Comparison of ENCODE assay signal across 25 cellular contexts in the genomic region with DNA sequence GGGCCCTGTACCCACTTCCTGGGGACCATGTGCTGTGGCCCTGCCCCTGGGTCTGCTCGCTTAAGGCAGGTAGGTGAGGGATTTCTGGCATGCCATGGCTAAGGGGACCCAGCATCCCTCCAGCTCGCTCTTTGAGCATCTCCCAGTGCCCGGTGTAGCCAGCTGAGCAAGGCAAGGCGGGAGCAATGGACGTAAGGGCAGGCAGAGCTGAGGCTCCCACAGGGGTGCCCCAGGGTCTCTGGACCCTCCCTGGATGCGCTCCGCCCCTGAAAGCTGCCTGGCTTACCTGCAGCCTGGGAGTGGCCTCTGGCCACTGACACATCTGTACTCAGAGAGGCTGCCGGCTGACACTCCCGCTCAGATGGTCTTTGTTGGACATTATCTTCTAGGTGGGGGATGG.
DNase-seq lines count a peak whose midpoint lies in the region; ATAC-seq, FAIRE-seq and TF ChIP-seq lines count a peak whose summit lies in the region.
"Had no signal": no experiment of that assay in that cellular context is flagged by ENCODE, and none has a peak within 500 bp of the region (broad histone marks: within the 10 kb centered on the region; RNA-seq: fewer than 3 reads in every experiment).

No MANE protein-coding gene starts in this region.

- 95% methylated on average over 6 of the region's 9 CpGs; no CpG with 5 or more reads in 1 of the 2 experiments for WGBS in IMR-90 (ENCODE audit: extremely low coverage in 2 of 2, insufficient read length in 1 of 2), 2 experiments
- whole genome bisulfite sequencing in H1 (ENCODE audit: extremely low coverage in 1 of 2, insufficient coverage in 1 of 2, insufficient read length in 1 of 2, insufficient replicate concordance in 2 of 2, low coverage in 1 of 2, low lambda C conversion rate in 2 of 2, missing lambda C conversion rate in 1 of 2), 2 experiments, result 85% methylated on average over 9 of the region's 9 CpGs; no CpG with 5 or more reads in 1 of the 2 experiments
- 67 to 85% methylated on average over 9 of the region's 9 CpGs for WGBS in sigmoid colon, 2 donors

- no peak for TF ChIP-seq RAD21 in IMR-90 (IDR thresholded peaks at IDR 0.05; ENCODE audit: low read length)
- TF ChIP-seq RAD21 in H1 (IDR thresholded peaks at IDR 0.05 in 1 of 2, conservative IDR thresholded peaks at IDR 0.05 in 1 of 2; ENCODE audit: low read depth in 2 of 2, low read length in 2 of 2), result no peak

- no peak overlapping the region for H2BK12ac ChIP-seq in H1 (ENCODE audit: low read depth, low read length)

- H2AK9ac ChIP-seq in IMR-90 (replicated peaks; ENCODE audit: low read depth, low read length, poor library complexity), result no peak overlapping the region

- CTCF ChIA-PET in IMR-90 (lab: Yijun Ruan, JAX), result no interaction called here
- CTCF ChIA-PET in H1 (lab: Charles Lee; ENCODE audit: partially characterized antibody), result interaction anchor here (0.8 to 1.5 kb wide), 6 partner anchors 10 to 428 kb away, joined by 3 to 5 read pairs (median 4); no protein-coding TSS in a partner anchor

- H3K23ac ChIP-seq in IMR-90 (ENCODE audit: low read depth, low read length) (no peak overlapping the region), H1 (ENCODE audit: insufficient read length) (no peak overlapping the region)

- H2BK120ac ChIP-seq in IMR-90 (ENCODE audit: low read depth, low read length) (no peak overlapping the region), H1 (replicated peaks; ENCODE audit: low read depth, low read length) (no peak overlapping the region)

- ATAC-seq in IMR-90 (ENCODE audit: low read depth), result no peak
- ATAC-seq in GM19452 (IDR thresholded peaks at IDR 0.05; ENCODE audit: unreplicated experiment), result no peak
- ATAC-seq in GM18502 (IDR thresholded peaks at IDR 0.05; ENCODE audit: poor library complexity, unreplicated experiment), result no peak
- ATAC-seq: A549 had no signal

- intact Hi-C loops in IMR-90 (cut with micrococcal nuclease) (no loop called here), sigmoid colon (cut with DNase I) (no loop called here)

- H3K27ac ChIP-seq in IMR-90 (ENCODE audit: insufficient read depth, low read length) (no peak overlapping the region), H1 (ENCODE audit: low read depth, low read length) (no peak overlapping the region), sigmoid colon (no peak overlapping the region)
- H3K27ac ChIP-seq: A549, KMS-11, PC-9 had no signal

- H2AK5ac ChIP-seq in IMR-90 (ENCODE audit: low read depth, low read length) (no peak overlapping the region), H1 (ENCODE audit: low read depth, low read length) (no peak overlapping the region)

- TF ChIP-seq EP300 in H1 (IDR thresholded peaks at IDR 0.05; ENCODE audit: borderline replicate concordance in 1 of 2, low read depth in 2 of 2, low read length in 2 of 2) (no peak), sigmoid colon (IDR thresholded peaks at IDR 0.05) (no peak)

- in situ Hi-C loops in IMR-90 (cut with MboI; ENCODE audit: low sequenced_read_pairs), result no loop called here

- H3K36me3 ChIP-seq in IMR-90 (ENCODE audit: control insufficient read depth, insufficient read depth, low read length) (no peaks in the 10 kb centered on the region), H1 (ENCODE audit: control insufficient read depth in 2 of 4, insufficient read depth in 4 of 4, low read length in 3 of 4) (no peaks in the 10 kb centered on the region), sigmoid colon (no peaks in the 10 kb centered on the region)
- H3K36me3 ChIP-seq: BLaER1 treated with 17β-estradiol and CSF1 and Interleukin-3, amounts not matched to agents 10 nM and 100 nM had no signal

- TF ChIP-seq CTCF in IMR-90 (conservative IDR thresholded peaks at IDR 0.05; ENCODE audit: low read depth, low read length) (no peak), H1 (IDR thresholded peaks at IDR 0.05; ENCODE audit: control extremely low read depth in 1 of 3, insufficient read depth in 1 of 3, low read depth in 1 of 3, low read length in 3 of 3) (no peak), sigmoid colon (IDR thresholded peaks at IDR 0.05) (no peak)

- H2BK20ac ChIP-seq in IMR-90 (ENCODE audit: low read depth, low read length), result no peak overlapping the region
- H2BK20ac ChIP-seq in H1 (ENCODE audit: low read length), result no peak overlapping the region

- BruUV-seq in IMR-90 (replicated peaks; lab: Mats Ljungman, UMichigan), result no TSS peak

- H3K56ac ChIP-seq in IMR-90 (ENCODE audit: extremely low read depth, insufficient read depth, low read length) (no peak overlapping the region), H1 (replicated peaks; ENCODE audit: insufficient read length, low read depth, low read length) (no peak overlapping the region)

- no peak overlapping the region for H3K18ac ChIP-seq in IMR-90 (ENCODE audit: low read depth, low read length)
- no peak overlapping the region for H3K18ac ChIP-seq in H1 (ENCODE audit: extremely low read depth, low read length)

- DNase-seq in GM12891 (ENCODE audit: insufficient read length, low spot score), result no peak
- no peak for DNase-seq in IMR-90
- DNase-seq in H1 (ENCODE audit: low read depth in 1 of 2, low spot score in 2 of 2), result no peak
- DNase-seq in sigmoid colon, result peak; percentile 56
- no peak for DNase-seq in frontal cortex (ENCODE audit: low spot score in 2 of 2)
- DNase-seq: AML-193; CD4-positive, alpha-beta T cell; COR-L47; DMS53; H7; NCI-H1048; NCI-H1417; NCI-H1694; NCI-H2029 treated with DMSO at 0.1 percent for 48 hours; NCI-H526 treated with DMSO at 0.1 percent for 48 hours; PC-9; RPMI8226; SHP77 had no signal

- no peak overlapping the region for H4K91ac ChIP-seq in IMR-90 (ENCODE audit: insufficient read depth, low read depth, low read length)
- no peak overlapping the region for H4K91ac ChIP-seq in H1 (replicated peaks; ENCODE audit: insufficient read length, low read length)

- H3K79me1 ChIP-seq in IMR-90 (ENCODE audit: low read depth in 1 of 2, low read length in 2 of 2) (no peaks in the 10 kb centered on the region), H1 (ENCODE audit: low read depth, low read length) (no peaks in the 10 kb centered on the region)

- H3K4me3 ChIP-seq in IMR-90 (ENCODE audit: insufficient read depth, low read depth, low read length) (no peak overlapping the region), H1 (ENCODE audit: extremely low read depth in 1 of 4, insufficient read depth in 2 of 4, low read depth in 3 of 4, low read length in 4 of 4) (no peak overlapping the region), sigmoid colon (no peak overlapping the region)
- H3K4me3 ChIP-seq: A549; BLaER1 treated with 17β-estradiol and CSF1 and Interleukin-3, amounts not matched to agents 10 nM and 100 nM; PC-9 had no signal

- H3K4me1 ChIP-seq in IMR-90 (ENCODE audit: control insufficient read depth, insufficient read depth, low read length) (no peaks in the 10 kb centered on the region), H1 (replicated peaks in 1 of 4; ENCODE audit: control insufficient read depth in 3 of 4, insufficient read depth in 4 of 4, low read length in 3 of 4) (peaks cover 0 to 8% (median 5%) of the 10 kb centered on the region in 4 experiments; a peak in 6 of 7 replicates), sigmoid colon (no peaks in the 10 kb centered on the region)
- H3K4me1 ChIP-seq: A549 had no signal

- H2BK5ac ChIP-seq in IMR-90 (ENCODE audit: low read depth, low read length, poor library complexity, severe bottlenecking) (no peak overlapping the region), H1 (ENCODE audit: low read depth, low read length) (no peak overlapping the region)

- POLR2A ChIA-PET in IMR-90 (lab: Charles Lee; ENCODE audit: unreplicated experiment) (no interaction called here), H1 (lab: Charles Lee; ENCODE audit: partially characterized antibody) (interaction anchor here (1.0 kb wide), 1 partner anchor 14 kb away, joined by 3 read pairs; no protein-coding TSS in a partner anchor)

- H3K4ac ChIP-seq in IMR-90 (ENCODE audit: low read depth, low read length), result no peak overlapping the region
- H3K4ac ChIP-seq in H1 (replicated peaks; ENCODE audit: insufficient read length, low read depth, low read length), result no peak overlapping the region

- H3K9me1 ChIP-seq in IMR-90 (ENCODE audit: insufficient read depth, low read length), result no peaks in the 10 kb centered on the region

- H3K79me2 ChIP-seq in H1 (ENCODE audit: control insufficient read depth in 1 of 2, insufficient read depth in 2 of 2, low read length in 2 of 2), result no peaks in the 10 kb centered on the region

- no peak overlapping the region for H2BK15ac ChIP-seq in IMR-90 (ENCODE audit: low read depth, low read length)
- H2BK15ac ChIP-seq in H1 (ENCODE audit: low read length), result no peak overlapping the region

- H4K20me1 ChIP-seq in IMR-90 (ENCODE audit: insufficient read depth, low read length) (no peaks in the 10 kb centered on the region), H1 (replicated peaks in 1 of 2; ENCODE audit: control insufficient read depth in 1 of 2, insufficient read depth in 2 of 2, low read length in 2 of 2) (no peaks in the 10 kb centered on the region)
- H4K20me1 ChIP-seq: BLaER1 treated with 17β-estradiol and CSF1 and Interleukin-3, amounts not matched to agents 10 nM and 100 nM had no signal

- FAIRE-seq in GM12891 (lab: Jason Lieb, UNC) (peak; percentile 5), H1 (lab: Jason Lieb, UNC) (no peak), frontal cortex (lab: Jason Lieb, UNC) (no peak)
- FAIRE-seq: A549, G401.6, GM19239 had no signal

- H3K4me2 ChIP-seq in IMR-90 (ENCODE audit: low read depth, low read length) (no peak overlapping the region), H1 (ENCODE audit: insufficient read depth in 1 of 2, low read depth in 2 of 2, low read length in 2 of 2) (no peak overlapping the region)
- H3K4me2 ChIP-seq: A549, KMS-11, PC-9 had no signal

- H3K27me3 ChIP-seq in IMR-90 (ENCODE audit: control insufficient read depth, insufficient read depth, low read length) (no peaks in the 10 kb centered on the region), H1 (replicated peaks in 1 of 4; ENCODE audit: control insufficient read depth in 3 of 4, extremely low read depth in 1 of 4, insufficient read depth in 3 of 4, low read length in 3 of 4) (no peaks in the 10 kb centered on the region), sigmoid colon (no peaks in the 10 kb centered on the region)
- H3K27me3 ChIP-seq: BLaER1 treated with 17β-estradiol and CSF1 and Interleukin-3, amounts not matched to agents 10 nM and 100 nM had no signal

- H3K14ac ChIP-seq in IMR-90 (replicated peaks; ENCODE audit: low read depth, low read length) (no peak overlapping the region), H1 (ENCODE audit: insufficient read length) (no peak overlapping the region)

- H4K8ac ChIP-seq in IMR-90 (ENCODE audit: low read depth in 2 of 2, low read length in 2 of 2), result no peak overlapping the region
- H4K8ac ChIP-seq in H1 (ENCODE audit: extremely low read depth, insufficient read depth, low read length), result peak overlapping the region; percentile 42; the same call in 1 of the 2 replicates

- no peaks in the 10 kb centered on the region for H3K9me3 ChIP-seq in IMR-90 (ENCODE audit: control insufficient read depth, insufficient read depth, low read length)
- H3K9me3 ChIP-seq in H1 (ENCODE audit: insufficient read depth in 2 of 2, low read depth in 1 of 2, low read length in 1 of 2), result no peaks in the 10 kb centered on the region
- H3K9me3 ChIP-seq in sigmoid colon, result no peaks in the 10 kb centered on the region
- H3K9me3 ChIP-seq: A549; BLaER1 treated with 17β-estradiol and CSF1 and Interleukin-3, amounts not matched to agents 10 nM and 100 nM had no signal

- dilution Hi-C loops in IMR-90 (cut with HindIII; ENCODE audit: low sequenced_read_pairs, unreplicated experiment), result no loop called here

- H3K23me2 ChIP-seq in H1 (ENCODE audit: low read depth, low read length), result no peaks in the 10 kb centered on the region

- no peak overlapping the region for H3K9ac ChIP-seq in IMR-90 (ENCODE audit: low read depth, low read length)
- H3K9ac ChIP-seq in H1 (replicated peaks in 1 of 4; ENCODE audit: extremely low read depth in 1 of 4, low read depth in 3 of 4, low read length in 3 of 4), result no peak overlapping the region
- H3K9ac ChIP-seq: KMS-11 had no signal

- H4K5ac ChIP-seq in IMR-90 (ENCODE audit: low read depth, low read length), result no peak overlapping the region
- H4K5ac ChIP-seq in H1 (ENCODE audit: insufficient read length, low read depth, low read length), result no peak overlapping the region

- peak overlapping the region; percentile 21 for H2AFZ ChIP-seq in IMR-90 (replicated peaks; ENCODE audit: low read length, poor library complexity)
- H2AFZ ChIP-seq in H1 (ENCODE audit: low read length), result no peak overlapping the region
- H2AFZ ChIP-seq: PC-9 had no signal

- TF ChIP-seq POLR2A in GM12891 (IDR thresholded peaks at IDR 0.05; ENCODE audit: low read depth, low read length), result no peak
- no peak for TF ChIP-seq POLR2A in IMR-90 (IDR thresholded peaks at IDR 0.05; ENCODE audit: low read depth, low read length)
- no peak for TF ChIP-seq POLR2A in H1 (IDR thresholded peaks at IDR 0.05; ENCODE audit: control extremely low read depth in 1 of 2, low read depth in 2 of 2, low read length in 2 of 2)
- TF ChIP-seq POLR2A in sigmoid colon (IDR thresholded peaks at IDR 0.05), result no peak
